Comparison of ENCODE assay signal across 1 cellular context in genomic region chr9:104090578-104090977, GRCh38.
TF ChIP-seq lines count a peak whose summit lies in the region.

No MANE protein-coding gene starts in this region.

TF ChIP-seq in GM12878, 131 proteins besides CTCF, POLR2A, EP300 and RAD21 (continued from another document):
- TF ChIP-seq E4F1 (IDR thresholded peaks at IDR 0.05; ENCODE audit: borderline replicate concordance, partially characterized antibody) (no peak), CREM (IDR thresholded peaks at IDR 0.05; ENCODE audit: low read depth) (no peak), TCF3 (IDR thresholded peaks at IDR 0.05; ENCODE audit: borderline replicate concordance, insufficient read depth, low read depth, low read length) (no peak), STAT1 (conservative IDR thresholded peaks at IDR 0.05) (no peak), SREBF1 (IDR thresholded peaks at IDR 0.05; ENCODE audit: low read length) (no peak), RFX5 (IDR thresholded peaks at IDR 0.05; ENCODE audit: low read depth, low read length) (no peak)
